ENCODE assay signal across 2 cellular contexts in genomic region chr1:8182034-8182761, GRCh38.
TF ChIP-seq lines count a peak whose summit lies in the region.

No MANE protein-coding gene starts in this region.

TF ChIP-seq in WTC11, 78 proteins besides CTCF, POLR2A, EP300 and RAD21 (continued from another document):
- TF ChIP-seq, protein P1, sequence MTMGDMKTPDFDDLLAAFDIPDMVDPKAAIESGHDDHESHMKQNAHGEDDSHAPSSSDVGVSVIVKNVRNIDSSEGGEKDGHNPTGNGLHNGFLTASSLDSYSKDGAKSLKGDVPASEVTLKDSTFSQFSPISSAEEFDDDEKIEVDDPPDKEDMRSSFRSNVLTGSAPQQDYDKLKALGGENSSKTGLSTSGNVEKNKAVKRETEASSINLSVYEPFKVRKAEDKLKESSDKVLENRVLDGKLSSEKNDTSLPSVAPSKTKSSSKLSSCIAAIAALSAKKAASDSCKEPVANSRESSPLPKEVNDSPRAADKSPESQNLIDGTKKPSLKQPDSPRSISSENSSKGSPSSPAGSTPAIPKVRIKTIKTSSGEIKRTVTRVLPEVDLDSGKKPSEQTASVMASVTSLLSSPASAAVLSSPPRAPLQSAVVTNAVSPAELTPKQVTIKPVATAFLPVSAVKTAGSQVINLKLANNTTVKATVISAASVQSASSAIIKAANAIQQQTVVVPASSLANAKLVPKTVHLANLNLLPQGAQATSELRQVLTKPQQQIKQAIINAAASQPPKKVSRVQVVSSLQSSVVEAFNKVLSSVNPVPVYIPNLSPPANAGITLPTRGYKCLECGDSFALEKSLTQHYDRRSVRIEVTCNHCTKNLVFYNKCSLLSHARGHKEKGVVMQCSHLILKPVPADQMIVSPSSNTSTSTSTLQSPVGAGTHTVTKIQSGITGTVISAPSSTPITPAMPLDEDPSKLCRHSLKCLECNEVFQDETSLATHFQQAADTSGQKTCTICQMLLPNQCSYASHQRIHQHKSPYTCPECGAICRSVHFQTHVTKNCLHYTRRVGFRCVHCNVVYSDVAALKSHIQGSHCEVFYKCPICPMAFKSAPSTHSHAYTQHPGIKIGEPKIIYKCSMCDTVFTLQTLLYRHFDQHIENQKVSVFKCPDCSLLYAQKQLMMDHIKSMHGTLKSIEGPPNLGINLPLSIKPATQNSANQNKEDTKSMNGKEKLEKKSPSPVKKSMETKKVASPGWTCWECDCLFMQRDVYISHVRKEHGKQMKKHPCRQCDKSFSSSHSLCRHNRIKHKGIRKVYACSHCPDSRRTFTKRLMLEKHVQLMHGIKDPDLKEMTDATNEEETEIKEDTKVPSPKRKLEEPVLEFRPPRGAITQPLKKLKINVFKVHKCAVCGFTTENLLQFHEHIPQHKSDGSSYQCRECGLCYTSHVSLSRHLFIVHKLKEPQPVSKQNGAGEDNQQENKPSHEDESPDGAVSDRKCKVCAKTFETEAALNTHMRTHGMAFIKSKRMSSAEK (CRISPR knock-in tag; IDR thresholded peaks at IDR 0.05; ENCODE audit: borderline replicate concordance): no peak
- TF ChIP-seq TP53 (CRISPR knock-in tag; IDR thresholded peaks at IDR 0.05): no peak

TF ChIP-seq in HepG2, 621 proteins besides CTCF, POLR2A, EP300 and RAD21 (continued from another document and continues in another):
- TF ChIP-seq, protein P2, sequence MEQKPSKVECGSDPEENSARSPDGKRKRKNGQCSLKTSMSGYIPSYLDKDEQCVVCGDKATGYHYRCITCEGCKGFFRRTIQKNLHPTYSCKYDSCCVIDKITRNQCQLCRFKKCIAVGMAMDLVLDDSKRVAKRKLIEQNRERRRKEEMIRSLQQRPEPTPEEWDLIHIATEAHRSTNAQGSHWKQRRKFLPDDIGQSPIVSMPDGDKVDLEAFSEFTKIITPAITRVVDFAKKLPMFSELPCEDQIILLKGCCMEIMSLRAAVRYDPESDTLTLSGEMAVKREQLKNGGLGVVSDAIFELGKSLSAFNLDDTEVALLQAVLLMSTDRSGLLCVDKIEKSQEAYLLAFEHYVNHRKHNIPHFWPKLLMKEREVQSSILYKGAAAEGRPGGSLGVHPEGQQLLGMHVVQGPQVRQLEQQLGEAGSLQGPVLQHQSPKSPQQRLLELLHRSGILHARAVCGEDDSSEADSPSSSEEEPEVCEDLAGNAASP (CRISPR knock-in tag; IDR thresholded peaks at IDR 0.05; ENCODE audit: borderline replicate concordance): peak; percentile 13; the same call in 1 of the 2 replicates
- TF ChIP-seq ZNF33A (CRISPR knock-in tag; IDR thresholded peaks at IDR 0.05; ENCODE audit: borderline replicate concordance) (no peak), ARID3A (IDR thresholded peaks at IDR 0.05; ENCODE audit: low read depth, low read length) (no peak; the same call in none of the 2 replicates), FOXK2 (IDR thresholded peaks at IDR 0.05) (no peak), SMAD1 (CRISPR knock-in tag; IDR thresholded peaks at IDR 0.05; ENCODE audit: borderline replicate concordance, low read depth) (no peak), MEIS2 (CRISPR knock-in tag; IDR thresholded peaks at IDR 0.05) (no peak), U2AF2 (IDR thresholded peaks at IDR 0.05; ENCODE audit: low read depth, low read length) (no peak), NONO (IDR thresholded peaks at IDR 0.05) (no peak), NONO (CRISPR knock-in tag; conservative IDR thresholded peaks at IDR 0.05) (no peak), LCORL (IDR thresholded peaks at IDR 0.05) (no peak), LCORL (CRISPR knock-in tag; IDR thresholded peaks at IDR 0.05) (peak; percentile 8; the same call in 1 of the 2 replicates), ZNF615 (CRISPR knock-in tag; IDR thresholded peaks at IDR 0.05; ENCODE audit: borderline replicate concordance) (no peak), ZFP36L1 (CRISPR knock-in tag; IDR thresholded peaks at IDR 0.05) (peak; percentile 81; the same call in 1 of the 2 replicates), ZNF207 (IDR thresholded peaks at IDR 0.05; ENCODE audit: borderline replicate concordance) (no peak), HNRNPL (IDR thresholded peaks at IDR 0.05; ENCODE audit: low read depth, low read length) (no peak), MAZ (IDR thresholded peaks at IDR 0.05; ENCODE audit: borderline replicate concordance, low read depth, low read length) (no peak), MAZ (CRISPR knock-in tag; IDR thresholded peaks at IDR 0.05; ENCODE audit: low read depth) (no peak), CEBPG (CRISPR knock-in tag; IDR thresholded peaks at IDR 0.05) (0 out of 2 replicates have a peak, but pooled peaks have one; percentile 28), HNF4G (IDR thresholded peaks at IDR 0.05; ENCODE audit: borderline replicate concordance, low read depth, low read length) (no peak), HNF4G (CRISPR knock-in tag; IDR thresholded peaks at IDR 0.05; ENCODE audit: borderline replicate concordance, low read depth) (no peak), RARA (CRISPR knock-in tag; IDR thresholded peaks at IDR 0.05) (peak; percentile 71), CENPX (CRISPR knock-in tag; IDR thresholded peaks at IDR 0.05) (no peak), ZNF737 (CRISPR knock-in tag; IDR thresholded peaks at IDR 0.05; ENCODE audit: borderline replicate concordance) (no peak), PRPF4 (IDR thresholded peaks at IDR 0.05; ENCODE audit: low read depth, low read length, poor library complexity, severe bottlenecking) (no peak), PCBP1 (IDR thresholded peaks at IDR 0.05; ENCODE audit: borderline replicate concordance, low read depth, low read length) (no peak), CHD4 (IDR thresholded peaks at IDR 0.05; ENCODE audit: borderline replicate concordance, low read length) (no peak), ZNF674 (CRISPR knock-in tag; IDR thresholded peaks at IDR 0.05; ENCODE audit: low read depth) (no peak), ZNF549 (CRISPR knock-in tag; IDR thresholded peaks at IDR 0.05) (no peak), KLF9 (CRISPR knock-in tag; IDR thresholded peaks at IDR 0.05; ENCODE audit: low read depth) (no peak), ZNF678 (CRISPR knock-in tag; IDR thresholded peaks at IDR 0.05) (no peak), TCF12 (IDR thresholded peaks at IDR 0.05) (no peak), TCF12 (CRISPR knock-in tag; IDR thresholded peaks at IDR 0.05) (no peak), XBP1 (CRISPR knock-in tag; IDR thresholded peaks at IDR 0.05) (no peak), TBP (CRISPR knock-in tag; IDR thresholded peaks at IDR 0.05) (no peak), BHLHE40 (IDR thresholded peaks at IDR 0.05; ENCODE audit: low read length) (0 out of 2 replicates have a peak, but pooled peaks have one; percentile 3), SMARCE1 (IDR thresholded peaks at IDR 0.05; ENCODE audit: borderline replicate concordance) (no peak)
- TF ChIP-seq, protein P3, sequence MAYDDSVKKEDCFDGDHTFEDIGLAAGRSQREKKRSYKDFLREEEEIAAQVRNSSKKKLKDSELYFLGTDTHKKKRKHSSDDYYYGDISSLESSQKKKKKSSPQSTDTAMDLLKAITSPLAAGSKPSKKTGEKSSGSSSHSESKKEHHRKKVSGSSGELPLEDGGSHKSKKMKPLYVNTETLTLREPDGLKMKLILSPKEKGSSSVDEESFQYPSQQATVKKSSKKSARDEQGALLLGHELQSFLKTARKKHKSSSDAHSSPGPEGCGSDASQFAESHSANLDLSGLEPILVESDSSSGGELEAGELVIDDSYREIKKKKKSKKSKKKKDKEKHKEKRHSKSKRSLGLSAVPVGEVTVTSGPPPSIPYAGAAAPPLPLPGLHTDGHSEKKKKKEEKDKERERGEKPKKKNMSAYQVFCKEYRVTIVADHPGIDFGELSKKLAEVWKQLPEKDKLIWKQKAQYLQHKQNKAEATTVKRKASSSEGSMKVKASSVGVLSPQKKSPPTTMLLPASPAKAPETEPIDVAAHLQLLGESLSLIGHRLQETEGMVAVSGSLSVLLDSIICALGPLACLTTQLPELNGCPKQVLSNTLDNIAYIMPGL (CRISPR knock-in tag; IDR thresholded peaks at IDR 0.05; ENCODE audit: borderline replicate concordance in 1 of 2, low read depth in 1 of 2): no peak
- TF ChIP-seq, protein P4, sequence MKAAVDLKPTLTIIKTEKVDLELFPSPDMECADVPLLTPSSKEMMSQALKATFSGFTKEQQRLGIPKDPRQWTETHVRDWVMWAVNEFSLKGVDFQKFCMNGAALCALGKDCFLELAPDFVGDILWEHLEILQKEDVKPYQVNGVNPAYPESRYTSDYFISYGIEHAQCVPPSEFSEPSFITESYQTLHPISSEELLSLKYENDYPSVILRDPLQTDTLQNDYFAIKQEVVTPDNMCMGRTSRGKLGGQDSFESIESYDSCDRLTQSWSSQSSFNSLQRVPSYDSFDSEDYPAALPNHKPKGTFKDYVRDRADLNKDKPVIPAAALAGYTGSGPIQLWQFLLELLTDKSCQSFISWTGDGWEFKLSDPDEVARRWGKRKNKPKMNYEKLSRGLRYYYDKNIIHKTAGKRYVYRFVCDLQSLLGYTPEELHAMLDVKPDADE (CRISPR knock-in tag; IDR thresholded peaks at IDR 0.05): no peak
- TF ChIP-seq, protein P5, sequence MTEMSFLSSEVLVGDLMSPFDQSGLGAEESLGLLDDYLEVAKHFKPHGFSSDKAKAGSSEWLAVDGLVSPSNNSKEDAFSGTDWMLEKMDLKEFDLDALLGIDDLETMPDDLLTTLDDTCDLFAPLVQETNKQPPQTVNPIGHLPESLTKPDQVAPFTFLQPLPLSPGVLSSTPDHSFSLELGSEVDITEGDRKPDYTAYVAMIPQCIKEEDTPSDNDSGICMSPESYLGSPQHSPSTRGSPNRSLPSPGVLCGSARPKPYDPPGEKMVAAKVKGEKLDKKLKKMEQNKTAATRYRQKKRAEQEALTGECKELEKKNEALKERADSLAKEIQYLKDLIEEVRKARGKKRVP (CRISPR knock-in tag; IDR thresholded peaks at IDR 0.05): peak in 1 of 2 experiments; percentile 92; a peak in 2 of 4 replicates
- TF ChIP-seq, protein P6, sequence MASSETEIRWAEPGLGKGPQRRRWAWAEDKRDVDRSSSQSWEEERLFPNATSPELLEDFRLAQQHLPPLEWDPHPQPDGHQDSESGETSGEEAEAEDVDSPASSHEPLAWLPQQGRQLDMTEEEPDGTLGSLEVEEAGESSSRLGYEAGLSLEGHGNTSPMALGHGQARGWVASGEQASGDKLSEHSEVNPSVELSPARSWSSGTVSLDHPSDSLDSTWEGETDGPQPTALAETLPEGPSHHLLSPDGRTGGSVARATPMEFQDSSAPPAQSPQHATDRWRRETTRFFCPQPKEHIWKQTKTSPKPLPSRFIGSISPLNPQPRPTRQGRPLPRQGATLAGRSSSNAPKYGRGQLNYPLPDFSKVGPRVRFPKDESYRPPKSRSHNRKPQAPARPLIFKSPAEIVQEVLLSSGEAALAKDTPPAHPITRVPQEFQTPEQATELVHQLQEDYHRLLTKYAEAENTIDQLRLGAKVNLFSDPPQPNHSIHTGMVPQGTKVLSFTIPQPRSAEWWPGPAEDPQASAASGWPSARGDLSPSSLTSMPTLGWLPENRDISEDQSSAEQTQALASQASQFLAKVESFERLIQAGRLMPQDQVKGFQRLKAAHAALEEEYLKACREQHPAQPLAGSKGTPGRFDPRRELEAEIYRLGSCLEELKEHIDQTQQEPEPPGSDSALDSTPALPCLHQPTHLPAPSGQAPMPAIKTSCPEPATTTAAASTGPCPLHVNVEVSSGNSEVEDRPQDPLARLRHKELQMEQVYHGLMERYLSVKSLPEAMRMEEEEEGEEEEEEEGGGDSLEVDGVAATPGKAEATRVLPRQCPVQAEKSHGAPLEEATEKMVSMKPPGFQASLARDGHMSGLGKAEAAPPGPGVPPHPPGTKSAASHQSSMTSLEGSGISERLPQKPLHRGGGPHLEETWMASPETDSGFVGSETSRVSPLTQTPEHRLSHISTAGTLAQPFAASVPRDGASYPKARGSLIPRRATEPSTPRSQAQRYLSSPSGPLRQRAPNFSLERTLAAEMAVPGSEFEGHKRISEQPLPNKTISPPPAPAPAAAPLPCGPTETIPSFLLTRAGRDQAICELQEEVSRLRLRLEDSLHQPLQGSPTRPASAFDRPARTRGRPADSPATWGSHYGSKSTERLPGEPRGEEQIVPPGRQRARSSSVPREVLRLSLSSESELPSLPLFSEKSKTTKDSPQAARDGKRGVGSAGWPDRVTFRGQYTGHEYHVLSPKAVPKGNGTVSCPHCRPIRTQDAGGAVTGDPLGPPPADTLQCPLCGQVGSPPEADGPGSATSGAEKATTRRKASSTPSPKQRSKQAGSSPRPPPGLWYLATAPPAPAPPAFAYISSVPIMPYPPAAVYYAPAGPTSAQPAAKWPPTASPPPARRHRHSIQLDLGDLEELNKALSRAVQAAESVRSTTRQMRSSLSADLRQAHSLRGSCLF (CRISPR knock-in tag; IDR thresholded peaks at IDR 0.05; ENCODE audit: borderline replicate concordance): no peak
- TF ChIP-seq, protein P7, sequence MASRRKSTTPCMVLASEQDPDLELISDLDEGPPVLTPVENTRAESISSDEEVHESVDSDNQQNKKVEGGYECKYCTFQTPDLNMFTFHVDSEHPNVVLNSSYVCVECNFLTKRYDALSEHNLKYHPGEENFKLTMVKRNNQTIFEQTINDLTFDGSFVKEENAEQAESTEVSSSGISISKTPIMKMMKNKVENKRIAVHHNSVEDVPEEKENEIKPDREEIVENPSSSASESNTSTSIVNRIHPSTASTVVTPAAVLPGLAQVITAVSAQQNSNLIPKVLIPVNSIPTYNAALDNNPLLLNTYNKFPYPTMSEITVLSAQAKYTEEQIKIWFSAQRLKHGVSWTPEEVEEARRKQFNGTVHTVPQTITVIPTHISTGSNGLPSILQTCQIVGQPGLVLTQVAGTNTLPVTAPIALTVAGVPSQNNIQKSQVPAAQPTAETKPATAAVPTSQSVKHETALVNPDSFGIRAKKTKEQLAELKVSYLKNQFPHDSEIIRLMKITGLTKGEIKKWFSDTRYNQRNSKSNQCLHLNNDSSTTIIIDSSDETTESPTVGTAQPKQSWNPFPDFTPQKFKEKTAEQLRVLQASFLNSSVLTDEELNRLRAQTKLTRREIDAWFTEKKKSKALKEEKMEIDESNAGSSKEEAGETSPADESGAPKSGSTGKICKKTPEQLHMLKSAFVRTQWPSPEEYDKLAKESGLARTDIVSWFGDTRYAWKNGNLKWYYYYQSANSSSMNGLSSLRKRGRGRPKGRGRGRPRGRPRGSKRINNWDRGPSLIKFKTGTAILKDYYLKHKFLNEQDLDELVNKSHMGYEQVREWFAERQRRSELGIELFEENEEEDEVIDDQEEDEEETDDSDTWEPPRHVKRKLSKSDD (CRISPR knock-in tag; IDR thresholded peaks at IDR 0.05; ENCODE audit: low read depth): no peak
- TF ChIP-seq, protein P8, sequence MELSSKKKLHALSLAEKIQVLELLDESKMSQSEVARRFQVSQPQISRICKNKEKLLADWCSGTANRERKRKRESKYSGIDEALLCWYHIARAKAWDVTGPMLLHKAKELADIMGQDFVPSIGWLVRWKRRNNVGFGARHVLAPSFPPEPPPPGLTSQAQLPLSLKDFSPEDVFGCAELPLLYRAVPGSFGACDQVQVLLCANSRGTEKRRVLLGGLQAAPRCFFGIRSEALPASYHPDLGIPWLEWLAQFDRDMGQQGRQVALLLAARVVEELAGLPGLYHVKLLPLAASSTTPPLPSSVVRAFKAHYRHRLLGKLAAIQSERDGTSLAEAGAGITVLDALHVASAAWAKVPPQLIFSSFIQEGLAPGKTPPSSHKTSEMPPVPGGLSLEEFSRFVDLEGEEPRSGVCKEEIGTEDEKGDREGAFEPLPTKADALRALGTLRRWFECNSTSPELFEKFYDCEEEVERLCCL (CRISPR knock-in tag; IDR thresholded peaks at IDR 0.05; ENCODE audit: borderline replicate concordance): no peak
